In the genomic region with DNA sequence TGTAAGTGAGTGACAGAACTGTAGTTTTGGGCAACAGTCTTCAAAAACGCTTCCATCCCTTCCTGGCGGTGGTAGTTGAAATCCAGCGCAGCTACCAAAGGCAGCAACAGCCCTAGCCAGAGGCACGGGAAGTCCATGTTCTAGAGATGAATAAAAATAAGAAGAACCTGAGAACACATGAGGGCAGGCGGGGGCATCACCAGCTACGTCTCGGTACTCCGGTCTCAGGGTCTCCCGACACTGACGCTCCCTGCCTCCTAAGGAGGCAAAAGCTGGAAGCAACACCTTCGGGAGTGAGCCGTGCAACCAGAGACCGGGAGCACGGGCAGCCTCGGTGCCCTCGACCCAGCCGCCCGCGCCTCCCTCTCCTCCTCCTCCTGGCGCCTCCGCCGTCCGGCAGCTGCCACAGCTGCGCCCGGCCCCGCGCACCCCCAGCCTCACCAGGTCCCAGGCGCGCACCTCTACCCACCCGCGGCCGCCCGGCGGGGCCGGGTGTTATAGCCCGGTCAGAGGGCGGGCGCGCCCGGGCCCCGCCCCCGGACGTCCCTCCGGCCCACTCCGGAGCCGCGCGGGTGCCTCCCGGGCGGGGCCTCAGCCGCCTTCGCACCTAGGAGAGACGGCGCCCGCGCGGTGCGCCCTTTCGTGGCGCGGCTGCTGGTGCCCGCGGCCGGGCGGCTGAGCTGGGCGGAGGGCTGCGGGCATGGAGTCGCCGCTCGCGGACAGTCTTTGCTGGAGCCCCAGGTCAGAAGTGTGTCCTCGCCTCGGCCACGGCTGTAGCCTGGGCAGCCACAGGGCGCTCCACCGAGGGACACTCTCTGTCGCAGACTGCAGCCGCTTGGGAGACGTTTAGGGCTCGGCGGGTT, we compare ENCODE assay signal across 8 cellular contexts. TPM values are rescaled to one million over a fixed set of nuclear protein-coding genes. Genes with fewer than 3 reads are reported as not detected.
DNase-seq lines count a peak whose midpoint lies in the region; ATAC-seq and TF ChIP-seq lines count a peak whose summit lies in the region.

A gene (minus strand): TSS at position 471 of the 863 bp plus-strand sequence. CDS start 334 bp downstream, at position 137.

- peaks cover 5 to 9% (median 8%) of the 10 kb centered on the region in 4 donors for H3K4me1 Mint-ChIP-seq in CD4-positive, alpha-beta memory T cell
- H3K4me1 Mint-ChIP-seq in activated naive CD4-positive, alpha-beta T cell treated with anti-CD3 and anti-CD28 coated beads, Interleukin-2, amount 50 U/mL, for 24 hours: peaks cover 9% of the 10 kb centered on the region

- ATAC-seq in GM19438 (IDR thresholded peaks at IDR 0.05; ENCODE audit: low read depth, unreplicated experiment) (peak; percentile 96), HG03558 (IDR thresholded peaks at IDR 0.05; ENCODE audit: extremely low read depth, unreplicated experiment) (peak; percentile 83), Right ventricle myocardium superior (ENCODE audit: poor library complexity) (peak; percentile 99)

- no peaks in the 10 kb centered on the region for H3K9me3 ChIP-seq in CD4-positive, alpha-beta memory T cell (ENCODE audit: control insufficient read depth in 1 of 2, low read length in 2 of 2)
- no peaks in the 10 kb centered on the region for H3K9me3 ChIP-seq in SK-N-SH
- H3K9me3 ChIP-seq in ovary: no peaks in the 10 kb centered on the region
- no peaks in the 10 kb centered on the region for H3K9me3 ChIP-seq in testis

- CTCF ChIA-PET in CD4-positive, alpha-beta memory T cell (lab: Charles Lee; ENCODE audit: partially characterized antibody): interaction anchor here (1.3 kb wide), 1 partner anchor 125 kb away, joined by 4 read pairs; a partner anchor contains a TSS
- CTCF ChIA-PET in SK-N-SH (lab: Yijun Ruan, JAX): no interaction called here

- POLR2A ChIA-PET in CD4-positive, alpha-beta memory T cell (lab: Charles Lee; ENCODE audit: partially characterized antibody): interaction anchor here (0.6 to 1.3 kb wide), 2 partner anchors 11 to 126 kb away, joined by 3 read pairs; no protein-coding TSS in a partner anchor
- POLR2A ChIA-PET in SK-N-SH (lab: Yijun Ruan, JAX): no interaction called here

- H3K9me2 ChIP-seq in SK-N-SH: no peaks in the 10 kb centered on the region

- H3K36me3 ChIP-seq in CD4-positive, alpha-beta memory T cell (ENCODE audit: insufficient read depth, low read length): no peaks in the 10 kb centered on the region
- H3K36me3 ChIP-seq in SK-N-SH (replicated peaks in 1 of 2; ENCODE audit: control insufficient read depth in 1 of 2, insufficient read depth in 2 of 2, low read length in 1 of 2) (peaks cover 0 to 12% of the 10 kb centered on the region in 2 experiments), ovary (no peaks in the 10 kb centered on the region), testis (ENCODE audit: low read depth, missing control alignments) (no peaks in the 10 kb centered on the region)

- H3K79me2 ChIP-seq in SK-N-SH (ENCODE audit: insufficient read depth): no peaks in the 10 kb centered on the region

- TF ChIP-seq EP300 in SK-N-SH (IDR thresholded peaks at IDR 0.05; ENCODE audit: borderline replicate concordance in 1 of 2, low read depth in 1 of 2, low read length in 1 of 2) (no peak), ovary (IDR thresholded peaks at IDR 0.05) (no peak)

- H3K36me3 Mint-ChIP-seq in CD4-positive, alpha-beta memory T cell: no peaks in the 10 kb centered on the region
- H3K36me3 Mint-ChIP-seq in activated naive CD4-positive, alpha-beta T cell treated with anti-CD3 and anti-CD28 coated beads, Interleukin-2, amount 50 U/mL, for 24 hours: peaks cover 9% of the 10 kb centered on the region

- peak within 1 kb of the TSS; percentile 83; the same call in 1 of the 2 replicates for H2AFZ ChIP-seq in SK-N-SH (ENCODE audit: low read depth)

- no peaks in the 10 kb centered on the region for H4K20me1 ChIP-seq in SK-N-SH (ENCODE audit: insufficient read depth)

- peaks cover 8% of the 10 kb centered on the region for H3K27me3 ChIP-seq in CD4-positive, alpha-beta memory T cell (ENCODE audit: insufficient read depth, low read length)
- H3K27me3 ChIP-seq in SK-N-SH (ENCODE audit: insufficient read depth): no peaks in the 10 kb centered on the region; the same call in 1 of the 2 replicates
- no peaks in the 10 kb centered on the region for H3K27me3 ChIP-seq in ovary
- H3K27me3 ChIP-seq in testis: no peaks in the 10 kb centered on the region

- H3K27ac Mint-ChIP-seq in CD4-positive, alpha-beta memory T cell: peak within 1 kb of the TSS in 5 of 7 donors; percentile 14 to 78 (median 52)
- peak within 1 kb of the TSS; percentile 43 for H3K27ac Mint-ChIP-seq in activated naive CD4-positive, alpha-beta T cell treated with anti-CD3 and anti-CD28 coated beads, Interleukin-2, amount 50 U/mL, for 24 hours

- TF ChIP-seq POLR2A in ovary (IDR thresholded peaks at IDR 0.05) (peak; percentile 81), testis (IDR thresholded peaks at IDR 0.05) (peak; percentile 44)

- DNase-seq in CD4-positive, alpha-beta memory T cell: peak; percentile 56 to 73 (median 70)
- DNase-seq in SK-N-SH (peak; percentile 83), Right ventricle myocardium superior (peak; percentile 87), ovary (peak; percentile 75 to 85 (median 78)), testis (peak; percentile 84)

- H3K4me3 Mint-ChIP-seq in CD4-positive, alpha-beta memory T cell: peak within 1 kb of the TSS; percentile 82 to 93 (median 89)
- H3K4me3 Mint-ChIP-seq in activated naive CD4-positive, alpha-beta T cell treated with anti-CD3 and anti-CD28 coated beads, Interleukin-2, amount 50 U/mL, for 24 hours: peak within 1 kb of the TSS; percentile 92

- TF ChIP-seq RAD21 in SK-N-SH (IDR thresholded peaks at IDR 0.05; ENCODE audit: low read length): no peak

- H3K4me1 ChIP-seq in CD4-positive, alpha-beta memory T cell (ENCODE audit: insufficient read depth, low read length): peaks cover 13% of the 10 kb centered on the region
- H3K4me1 ChIP-seq in SK-N-SH (ENCODE audit: control insufficient read depth in 1 of 2, insufficient read depth in 2 of 2, low read depth in 1 of 2, low read length in 1 of 2) (no peaks in the 10 kb centered on the region; a peak in 1 of 4 replicates), ovary (ENCODE audit: insufficient read depth) (peaks cover 3% of the 10 kb centered on the region), testis (no peaks in the 10 kb centered on the region)

- H3K9me3 Mint-ChIP-seq in CD4-positive, alpha-beta memory T cell: peaks cover 0 to 5% (median 2%) of the 10 kb centered on the region in 8 donors
- H3K9me3 Mint-ChIP-seq in activated naive CD4-positive, alpha-beta T cell treated with anti-CD3 and anti-CD28 coated beads, Interleukin-2, amount 50 U/mL, for 24 hours: no peaks in the 10 kb centered on the region

- peak within 1 kb of the TSS; percentile 97 for H3K4me2 ChIP-seq in SK-N-SH

- 2% methylated on average over 46 of the region's 81 CpGs for WGBS in SK-N-SH (ENCODE audit: low lambda C conversion rate)
- 0 to 2% (median 0%) methylated on average over 49 to 81 of the region's 81 CpGs for WGBS in ovary, 3 donors
- 0 to 1% methylated on average over 12 to 46 of the region's 81 CpGs for WGBS in testis, 2 donors

- peak within 1 kb of the TSS; percentile 4 to 60 for H3K4me3 ChIP-seq in CD4-positive, alpha-beta memory T cell (ENCODE audit: low read length in 2 of 2)
- peak within 1 kb of the TSS; percentile 57 to 60 for H3K4me3 ChIP-seq in SK-N-SH (ENCODE audit: low read depth in 2 of 2, low read length in 1 of 2)
- H3K4me3 ChIP-seq in ovary: peak within 1 kb of the TSS; percentile 58
- H3K4me3 ChIP-seq in testis: peak within 1 kb of the TSS; percentile 75 to 83

- H3K27ac ChIP-seq in CD4-positive, alpha-beta memory T cell (ENCODE audit: low read depth, low read length): no peak within 1 kb of the TSS
- peak within 1 kb of the TSS in 1 of 2 experiments; percentile 14; a peak in 1 of 4 replicates for H3K27ac ChIP-seq in SK-N-SH (ENCODE audit: low read depth in 2 of 2, low read length in 1 of 2)
- H3K27ac ChIP-seq in ovary: peak within 1 kb of the TSS; percentile 61 to 73
- H3K27ac ChIP-seq in testis: peak within 1 kb of the TSS; percentile 69 to 76

- intact Hi-C loops in CD4-positive, alpha-beta memory T cell (cut with micrococcal nuclease): loop anchor here (2.0 to 10.0 kb wide), 2 partner anchors 802 to 1664 kb away; a partner anchor contains a TSS
- intact Hi-C loops in Right ventricle myocardium superior (cut with DNase I) (no loop called here), ovary (cut with DNase I) (no loop called here), testis (cut with DNase I; ENCODE audit: low total_unique reads) (no loop called here)

- peaks cover 1% of the 10 kb centered on the region for H3F3A ChIP-seq in SK-N-SH (replicated peaks; ENCODE audit: insufficient read depth)

- H3K9ac ChIP-seq in SK-N-SH: peak within 1 kb of the TSS; percentile 60; the same call in 1 of the 2 replicates

- TF ChIP-seq CTCF in SK-N-SH (IDR thresholded peaks at IDR 0.05): no peak
- TF ChIP-seq CTCF in ovary (IDR thresholded peaks at IDR 0.05): no peak
- TF ChIP-seq CTCF in testis (IDR thresholded peaks at IDR 0.05): no peak

- H3K27me3 Mint-ChIP-seq in CD4-positive, alpha-beta memory T cell: peaks cover 3 to 7% of the 10 kb centered on the region in 2 donors
- peaks cover 2% of the 10 kb centered on the region for H3K27me3 Mint-ChIP-seq in activated naive CD4-positive, alpha-beta T cell treated with anti-CD3 and anti-CD28 coated beads, Interleukin-2, amount 50 U/mL, for 24 hours

TF ChIP-seq in SK-N-SH, 30 proteins besides CTCF, POLR2A, EP300 and RAD21 (continues in another document):
- no peak for TF ChIP-seq FOXJ3 (CRISPR knock-in tag; IDR thresholded peaks at IDR 0.05)

RNA-seq across cellular contexts. Expression of the gene that starts here (rescaled TPM):
- 1 to 10 TPM; 2.0 to 3.1 TPM for total RNA-seq in CD4-positive, alpha-beta memory T cell
- polyA plus RNA-seq in CD4-positive, alpha-beta memory T cell: 1 to 10 TPM; 1.3 to 2.5 TPM
- 10.8 and 11.9 TPM in 2 replicates for polyA plus RNA-seq in SK-N-SH (2012; rRNA removed)
- 17.2 and 19.2 TPM in 2 replicates for polyA plus RNA-seq in SK-N-SH (2012; cell fraction: cytosol; rRNA removed)
- 4.0 and 5.9 TPM in 2 replicates for polyA plus RNA-seq in SK-N-SH (2012; cell fraction: nucleus; rRNA removed)
- total RNA-seq in Right ventricle myocardium superior: 7.7 TPM
- total RNA-seq in ovary: 10 to 100 TPM; 21.3 to 64.6 (median 37.9) TPM
- 10 to 100 TPM; 23.8 to 62.9 TPM for polyA plus RNA-seq in ovary
- 10 to 100 TPM; 22.5 to 38.0 TPM for total RNA-seq in testis
- polyA plus RNA-seq in testis (ENCODE audit: insufficient read depth, low read depth, low replicate concordance): 9.3 TPM
